1 cellular context compared by ENCODE assay signal in the genomic region with DNA sequence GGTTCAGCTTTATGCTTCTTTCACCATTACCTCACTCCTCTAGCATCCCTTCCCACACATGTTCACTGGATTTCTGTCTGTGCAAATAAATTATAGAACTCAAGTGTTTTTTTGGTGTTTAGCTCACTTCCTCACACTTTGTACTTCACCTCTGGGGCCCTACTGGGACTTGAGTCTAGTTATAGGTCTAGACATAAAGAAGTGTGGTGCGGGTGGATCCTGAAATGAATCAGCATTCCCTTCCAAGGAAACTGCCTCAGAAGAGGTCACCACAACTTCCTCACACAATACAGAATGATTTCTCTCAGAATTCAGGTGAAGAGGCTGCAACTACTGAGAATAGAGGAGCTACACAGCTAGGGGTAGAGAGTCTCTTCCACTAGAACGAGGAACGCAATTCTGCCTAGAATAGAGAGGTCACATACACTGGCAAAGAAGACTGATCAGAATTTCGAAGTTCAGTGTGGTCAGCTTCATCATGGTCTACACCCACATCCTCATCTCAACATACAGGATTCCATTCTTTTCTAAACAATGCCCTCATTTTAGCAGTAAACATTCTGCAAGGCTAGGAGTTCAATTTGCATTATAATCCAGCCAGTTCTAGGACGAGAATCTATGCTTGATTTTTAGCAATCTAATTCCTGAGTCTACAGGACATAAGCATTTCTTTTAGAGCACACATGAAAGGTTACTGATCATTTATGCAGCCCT.
TF ChIP-seq lines count a peak whose summit lies in the region.

No MANE protein-coding gene starts in this region.

TF ChIP-seq in GM23338, 12 proteins besides CTCF, POLR2A, EP300 and RAD21 (continued from another document):
- TF ChIP-seq, protein P1, sequence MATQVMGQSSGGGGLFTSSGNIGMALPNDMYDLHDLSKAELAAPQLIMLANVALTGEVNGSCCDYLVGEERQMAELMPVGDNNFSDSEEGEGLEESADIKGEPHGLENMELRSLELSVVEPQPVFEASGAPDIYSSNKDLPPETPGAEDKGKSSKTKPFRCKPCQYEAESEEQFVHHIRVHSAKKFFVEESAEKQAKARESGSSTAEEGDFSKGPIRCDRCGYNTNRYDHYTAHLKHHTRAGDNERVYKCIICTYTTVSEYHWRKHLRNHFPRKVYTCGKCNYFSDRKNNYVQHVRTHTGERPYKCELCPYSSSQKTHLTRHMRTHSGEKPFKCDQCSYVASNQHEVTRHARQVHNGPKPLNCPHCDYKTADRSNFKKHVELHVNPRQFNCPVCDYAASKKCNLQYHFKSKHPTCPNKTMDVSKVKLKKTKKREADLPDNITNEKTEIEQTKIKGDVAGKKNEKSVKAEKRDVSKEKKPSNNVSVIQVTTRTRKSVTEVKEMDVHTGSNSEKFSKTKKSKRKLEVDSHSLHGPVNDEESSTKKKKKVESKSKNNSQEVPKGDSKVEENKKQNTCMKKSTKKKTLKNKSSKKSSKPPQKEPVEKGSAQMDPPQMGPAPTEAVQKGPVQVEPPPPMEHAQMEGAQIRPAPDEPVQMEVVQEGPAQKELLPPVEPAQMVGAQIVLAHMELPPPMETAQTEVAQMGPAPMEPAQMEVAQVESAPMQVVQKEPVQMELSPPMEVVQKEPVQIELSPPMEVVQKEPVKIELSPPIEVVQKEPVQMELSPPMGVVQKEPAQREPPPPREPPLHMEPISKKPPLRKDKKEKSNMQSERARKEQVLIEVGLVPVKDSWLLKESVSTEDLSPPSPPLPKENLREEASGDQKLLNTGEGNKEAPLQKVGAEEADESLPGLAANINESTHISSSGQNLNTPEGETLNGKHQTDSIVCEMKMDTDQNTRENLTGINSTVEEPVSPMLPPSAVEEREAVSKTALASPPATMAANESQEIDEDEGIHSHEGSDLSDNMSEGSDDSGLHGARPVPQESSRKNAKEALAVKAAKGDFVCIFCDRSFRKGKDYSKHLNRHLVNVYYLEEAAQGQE (IDR thresholded peaks at IDR 0.05; ENCODE audit: unreplicated experiment): no peak
